8 cellular contexts compared by ENCODE assay signal in the genomic region with DNA sequence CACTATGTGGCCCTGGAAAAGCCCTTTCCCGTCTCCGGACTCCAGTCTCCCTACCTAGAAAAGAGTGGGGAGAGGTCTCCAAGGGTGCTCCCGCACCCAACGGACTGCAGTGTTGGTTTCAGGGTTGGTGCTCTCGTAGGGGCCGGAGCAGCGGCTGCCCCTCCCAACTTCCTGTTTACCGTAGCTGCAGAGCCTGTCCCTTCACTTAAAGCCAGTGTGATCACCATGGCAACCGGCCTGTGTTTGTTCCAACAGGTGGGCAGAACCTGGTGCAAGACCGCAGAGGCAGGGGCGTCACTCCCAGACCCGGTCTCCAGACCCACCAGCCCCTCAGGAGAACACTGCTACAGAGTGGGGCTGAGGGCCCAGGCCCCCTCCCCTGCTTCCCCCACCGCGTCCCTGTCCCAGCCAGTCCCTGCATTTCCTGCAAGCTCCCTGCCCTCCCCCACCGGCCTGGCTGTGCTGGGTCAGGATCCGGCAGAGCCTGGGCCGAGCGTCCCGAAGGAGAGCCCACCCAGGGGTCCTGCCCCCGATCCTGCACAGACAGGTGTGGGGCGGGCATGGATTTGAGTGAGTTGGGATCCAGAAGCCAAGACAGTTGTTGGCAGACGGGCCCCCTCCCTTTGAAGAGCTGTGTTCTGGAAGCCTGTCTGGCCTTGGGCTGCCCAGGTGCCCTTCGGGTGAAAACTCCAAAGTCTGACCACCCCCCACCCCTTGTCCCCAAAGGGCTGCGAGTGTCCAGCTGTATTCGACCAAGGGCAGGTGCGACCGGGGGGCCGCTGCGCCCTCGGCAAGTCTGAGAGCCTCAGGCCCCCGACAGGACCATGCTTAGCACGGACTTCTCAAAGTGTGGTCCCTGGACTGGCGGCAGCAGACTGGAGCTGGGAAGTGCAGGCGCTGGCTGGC. TPM values are rescaled to one million over a fixed set of nuclear protein-coding genes. Genes with fewer than 3 reads are reported as not detected.
DNase-seq lines count a peak whose midpoint lies in the region; ATAC-seq and TF ChIP-seq lines count a peak whose summit lies in the region.

No MANE protein-coding gene starts in this region.

- peak in 4 of 10 experiments; percentile 31 to 41 (median 35) for DNase-seq in CD4-positive, alpha-beta T cell
- DNase-seq in NCI-H2029 treated with DMSO at 0.1 percent for 48 hours (lab: John Stamatoyannopoulos, UW) = peak; percentile 70
- peak; percentile 86 for DNase-seq in activated CD8-positive, alpha-beta T cell treated with anti-CD3 and anti-CD28 coated beads, Interleukin-2, amount 10 ng/mL, durations not matched to agents 7 days and 5 days
- DNase-seq in glutamatergic neuron = peak; percentile 54
- peak; percentile 58 for DNase-seq in prostate gland (ENCODE audit: low spot score)

- peaks cover 12% of the 10 kb centered on the region for H3K4me1 Mint-ChIP-seq in CD4-positive, alpha-beta T cell (ENCODE audit: low read depth)
- H3K4me1 Mint-ChIP-seq in activated CD8-positive, alpha-beta T cell treated with anti-CD3 and anti-CD28 coated beads, Interleukin-2, amount 10 ng/mL, durations not matched to agents 7 days and 5 days (ENCODE audit: low read depth) = peaks cover 15% of the 10 kb centered on the region
- peaks cover 2% of the 10 kb centered on the region for H3K4me1 Mint-ChIP-seq in glutamatergic neuron (ENCODE audit: low read depth, unreplicated experiment)

- H3K36me3 ChIP-seq in prostate gland = no peaks in the 10 kb centered on the region

- 7% methylated on average over 31 of the region's 34 CpGs for WGBS in prostate gland

- intact Hi-C loops in CD4-positive, alpha-beta T cell (cut with DNase I, micrococcal nuclease) = loop anchor here in 1 of 2 experiments (2.0 kb wide), 1 partner anchor 19 kb away; no protein-coding TSS in a partner anchor
- intact Hi-C loops in prostate gland (cut with DNase I) = no loop called here

- H3K36me3 Mint-ChIP-seq in CD4-positive, alpha-beta T cell (ENCODE audit: low read depth) = no peaks in the 10 kb centered on the region
- no peaks in the 10 kb centered on the region for H3K36me3 Mint-ChIP-seq in activated CD8-positive, alpha-beta T cell treated with anti-CD3 and anti-CD28 coated beads, Interleukin-2, amount 10 ng/mL, durations not matched to agents 7 days and 5 days (ENCODE audit: low read depth)
- H3K36me3 Mint-ChIP-seq in glutamatergic neuron (ENCODE audit: unreplicated experiment) = no peaks in the 10 kb centered on the region

- CTCF ChIA-PET in CD4-positive, alpha-beta T cell (lab: Charles Lee) = interaction anchor here (2.0 kb wide), 1 partner anchor 11 kb away, joined by 5 read pairs; no protein-coding TSS in a partner anchor
- CTCF ChIA-PET in activated CD8-positive, alpha-beta T cell treated with anti-CD3 and anti-CD28 coated beads, Interleukin-2, amount 10 ng/mL, durations not matched to agents 7 days and 5 days (lab: Charles Lee) = interaction anchor here (1.0 to 2.0 kb wide), 2 partner anchors 11 to 31 kb away, joined by 3 to 8 read pairs; no protein-coding TSS in a partner anchor

- peaks cover 44% of the 10 kb centered on the region for H3K27me3 ChIP-seq in CD4-positive, alpha-beta T cell (ENCODE audit: control insufficient read depth, insufficient read depth, low read length)
- H3K27me3 ChIP-seq in prostate gland (replicated peaks; ENCODE audit: insufficient read depth) = no peaks in the 10 kb centered on the region

- peak; percentile 28 for ATAC-seq in CD4-positive, alpha-beta T cell (ENCODE audit: poor library complexity)
- ATAC-seq in GM19372 (IDR thresholded peaks at IDR 0.05; ENCODE audit: low read depth, unreplicated experiment) (peak; percentile 68), GM21723 (IDR thresholded peaks at IDR 0.05; ENCODE audit: unreplicated experiment) (no peak), GM21360 (IDR thresholded peaks at IDR 0.05; ENCODE audit: unreplicated experiment) (no peak)
- peak; percentile 65 for ATAC-seq in activated CD8-positive, alpha-beta T cell treated with anti-CD3 and anti-CD28 coated beads, Interleukin-2, amount 10 ng/mL, durations not matched to agents 7 days and 5 days

- TF ChIP-seq POLR2A in prostate gland (IDR thresholded peaks at IDR 0.05) = peak; percentile 22

- H3K27ac Mint-ChIP-seq in CD4-positive, alpha-beta T cell = no peak overlapping the region
- no peak overlapping the region for H3K27ac Mint-ChIP-seq in activated CD8-positive, alpha-beta T cell treated with anti-CD3 and anti-CD28 coated beads, Interleukin-2, amount 10 ng/mL, durations not matched to agents 7 days and 5 days
- H3K27ac Mint-ChIP-seq in glutamatergic neuron (ENCODE audit: unreplicated experiment) = no peak overlapping the region

- POLR2A ChIA-PET in CD4-positive, alpha-beta T cell (lab: Charles Lee) = interaction anchor here (1.1 to 3.1 kb wide), 3 partner anchors 11 to 23 kb away, joined by 3 to 15 read pairs (median 7); a partner anchor contains a TSS
- POLR2A ChIA-PET in activated CD8-positive, alpha-beta T cell treated with anti-CD3 and anti-CD28 coated beads, Interleukin-2, amount 10 ng/mL, durations not matched to agents 7 days and 5 days (lab: Charles Lee) = interaction anchor here (0.6 to 3.0 kb wide), 5 partner anchors 11 to 346 kb away, joined by 3 to 15 read pairs (median 5); a partner anchor contains a TSS

- H3K27ac ChIP-seq in CD4-positive, alpha-beta T cell (ENCODE audit: low read depth, low read length) = no peak overlapping the region
- H3K27ac ChIP-seq in prostate gland = peak overlapping the region; percentile 19 to 73

- no peaks in the 10 kb centered on the region for H3K9me3 ChIP-seq in CD4-positive, alpha-beta T cell (ENCODE audit: control insufficient read depth, low read length)
- no peaks in the 10 kb centered on the region for H3K9me3 ChIP-seq in prostate gland

- peak overlapping the region; percentile 85 for H3K4me3 Mint-ChIP-seq in CD4-positive, alpha-beta T cell
- peak overlapping the region; percentile 17 for H3K4me3 Mint-ChIP-seq in activated CD8-positive, alpha-beta T cell treated with anti-CD3 and anti-CD28 coated beads, Interleukin-2, amount 10 ng/mL, durations not matched to agents 7 days and 5 days
- no peak overlapping the region for H3K4me3 Mint-ChIP-seq in glutamatergic neuron (ENCODE audit: unreplicated experiment)

- peak overlapping the region in 1 of 2 donors; percentile 49 for H3K4me3 ChIP-seq in prostate gland

- no peaks in the 10 kb centered on the region for H3K9me3 Mint-ChIP-seq in CD4-positive, alpha-beta T cell
- H3K9me3 Mint-ChIP-seq in activated CD8-positive, alpha-beta T cell treated with anti-CD3 and anti-CD28 coated beads, Interleukin-2, amount 10 ng/mL, durations not matched to agents 7 days and 5 days (ENCODE audit: insufficient read depth) = no peaks in the 10 kb centered on the region
- peaks cover 4% of the 10 kb centered on the region for H3K9me3 Mint-ChIP-seq in glutamatergic neuron (ENCODE audit: unreplicated experiment)

- H3K27me3 Mint-ChIP-seq in CD4-positive, alpha-beta T cell = peaks cover 21% of the 10 kb centered on the region
- H3K27me3 Mint-ChIP-seq in activated CD8-positive, alpha-beta T cell treated with anti-CD3 and anti-CD28 coated beads, Interleukin-2, amount 10 ng/mL, durations not matched to agents 7 days and 5 days (ENCODE audit: low read depth) = peaks cover 30% of the 10 kb centered on the region
- peaks cover 5% of the 10 kb centered on the region for H3K27me3 Mint-ChIP-seq in glutamatergic neuron (ENCODE audit: unreplicated experiment)

- H3K4me1 ChIP-seq in prostate gland (replicated peaks) = peaks cover 19% of the 10 kb centered on the region

- TF ChIP-seq CTCF in CD4-positive, alpha-beta T cell (IDR thresholded peaks at IDR 0.05) = no peak
- TF ChIP-seq CTCF in glutamatergic neuron (IDR thresholded peaks at IDR 0.05; ENCODE audit: partially characterized antibody, unreplicated experiment) (no peak), prostate gland (IDR thresholded peaks at IDR 0.05) (no peak)

RNA-seq across cellular contexts. Expression of a gene that starts 1.5 kb away (rescaled TPM):
- total RNA-seq in CD4-positive, alpha-beta T cell = 10 to 100 TPM; 19.6 to 21.5 TPM
- total RNA-seq in activated CD8-positive, alpha-beta T cell treated with anti-CD3 and anti-CD28 coated beads, Interleukin-2, amount 10 ng/mL, durations not matched to agents 7 days and 5 days = under 1 TPM; 0.24 to 0.63 TPM
- total RNA-seq in glutamatergic neuron (ENCODE audit: unreplicated experiment) (26.7 TPM), prostate gland (10 to 100 TPM; 12.1 to 41.6 TPM)

RNA-seq across cellular contexts. Expression of a gene that starts 19.7 kb away (rescaled TPM):
- 10 to 100 TPM; 19.9 to 21.4 TPM for total RNA-seq in CD4-positive, alpha-beta T cell
- 10 to 100 TPM; 48.5 to 50.7 TPM for total RNA-seq in activated CD8-positive, alpha-beta T cell treated with anti-CD3 and anti-CD28 coated beads, Interleukin-2, amount 10 ng/mL, durations not matched to agents 7 days and 5 days
- total RNA-seq in glutamatergic neuron (ENCODE audit: unreplicated experiment) (52.5 TPM), prostate gland (100 to 1,000 TPM; 108 to 148 TPM)

RNA-seq across cellular contexts. Expression of a gene that starts 19.8 kb away (rescaled TPM):
- 10 to 100 TPM; 27.6 to 32.0 TPM for total RNA-seq in CD4-positive, alpha-beta T cell
- 10 to 100 TPM; 24.2 to 25.1 TPM for total RNA-seq in activated CD8-positive, alpha-beta T cell treated with anti-CD3 and anti-CD28 coated beads, Interleukin-2, amount 10 ng/mL, durations not matched to agents 7 days and 5 days
- total RNA-seq in glutamatergic neuron (ENCODE audit: unreplicated experiment) (50.5 TPM), prostate gland (100 to 1,000 TPM in 1 of 2 donors, 10 to 100 TPM in 1; 99.6 to 132 TPM)

RNA-seq across cellular contexts. Expression of a gene that starts 22.5 kb away (rescaled TPM):
- total RNA-seq in CD4-positive, alpha-beta T cell = 100 to 1,000 TPM; 247 to 252 TPM
- 100 to 1,000 TPM; 207 to 237 TPM for total RNA-seq in activated CD8-positive, alpha-beta T cell treated with anti-CD3 and anti-CD28 coated beads, Interleukin-2, amount 10 ng/mL, durations not matched to agents 7 days and 5 days
- 256 TPM for total RNA-seq in glutamatergic neuron (ENCODE audit: unreplicated experiment)
- 100 to 1,000 TPM in 1 of 2 donors, 10 to 100 TPM in 1; 58.2 to 110 TPM for total RNA-seq in prostate gland

Comparison
In these comparisons a context has a peak if more than half of its experiments do, and no peak if none do; other contexts are left out.
1. ATAC-seq: peak in CD4-positive, alpha-beta T cell (single experiment), GM19372 (single experiment) and activated CD8-positive, alpha-beta T cell treated with anti-CD3 and anti-CD28 coated beads, Interleukin-2, amount 10 ng/mL, durations not matched to agents 7 days and 5 days (single experiment); none in GM21723 (single experiment) and GM21360 (single experiment).
2. RNA of a gene that starts 1.5 kb away (total RNA-seq): 12.1 to 41.6 TPM in prostate gland, 26.7 TPM in glutamatergic neuron (single experiment) and 19.6 to 21.5 TPM in CD4-positive, alpha-beta T cell; 0.24 to 0.63 TPM in activated CD8-positive, alpha-beta T cell treated with anti-CD3 and anti-CD28 coated beads, Interleukin-2, amount 10 ng/mL, durations not matched to agents 7 days and 5 days; every median in the first group is over 4 times any median in the second.